17 cellular contexts compared by ENCODE assay signal in genomic region chr11:33761471-33761870, GRCh38. TPM values are rescaled to one million over a fixed set of nuclear protein-coding genes. Genes with fewer than 3 reads are reported as not detected.
DNase-seq lines count a peak whose midpoint lies in the region; ATAC-seq and TF ChIP-seq lines count a peak whose summit lies in the region.
"Had no signal": no experiment of that assay in that cellular context is flagged by ENCODE, and none has a peak within 500 bp of the region (broad histone marks: within the 10 kb centered on the region; RNA-seq: fewer than 3 reads in every experiment).

No MANE protein-coding gene starts in this region.

- H3K27me3 ChIP-seq in KMS-11 (ENCODE audit: insufficient read depth, low read depth) (no peaks in the 10 kb centered on the region), right lobe of liver (no peaks in the 10 kb centered on the region)
- H3K27me3 ChIP-seq: foreskin keratinocyte had no signal

- peak overlapping the region; percentile 61 for H3K4me2 ChIP-seq in KMS-11

- no peak overlapping the region; the same call in 1 of the 2 replicates for H3K9ac ChIP-seq in KMS-11

- no peak for TF ChIP-seq POLR2A in right lobe of liver (IDR thresholded peaks at IDR 0.05)

- H3K4me1 ChIP-seq in KMS-11 (ENCODE audit: low read depth, poor library complexity, severe bottlenecking) (peaks cover 22% of the 10 kb centered on the region), right lobe of liver (no peaks in the 10 kb centered on the region)

- H3K4me3 ChIP-seq in KMS-11 (IDR thresholded peaks at IDR 0.05; ENCODE audit: insufficient read depth, low read depth, low read length): no peak overlapping the region
- H3K4me3 ChIP-seq in right lobe of liver: no peak overlapping the region

- DNase-seq in immature natural killer cell (no peak), islet precursor cell (no peak), NCI-H2196 treated with DMSO at 0.1 percent for 48 hours (lab: John Stamatoyannopoulos, UW; ENCODE audit: unreplicated experiment) (no peak), right lobe of liver (no peak)
- DNase-seq: central memory CD4-positive, alpha-beta T cell; DND-41; endodermal cell; foreskin keratinocyte; NCI-H2171; WERI-Rb-1 had no signal

- H3K27ac ChIP-seq in KMS-11 (peak overlapping the region; percentile 35; the same call in 1 of the 2 replicates), right lobe of liver (no peak overlapping the region)
- H3K27ac ChIP-seq: foreskin keratinocyte, WERI-Rb-1 had no signal

- ATAC-seq in GM18861 (IDR thresholded peaks at IDR 0.05; ENCODE audit: unreplicated experiment): peak; percentile 89
- peak; percentile 96 for ATAC-seq in GM21529 (IDR thresholded peaks at IDR 0.05; ENCODE audit: unreplicated experiment)
- ATAC-seq in HG03045 (IDR thresholded peaks at IDR 0.05; ENCODE audit: unreplicated experiment): peak; percentile 70
- no peak for ATAC-seq in right lobe of liver
- ATAC-seq: foreskin keratinocyte had no signal

- no peaks in the 10 kb centered on the region for H4K20me1 ChIP-seq in KMS-11 (ENCODE audit: insufficient read depth)

- peaks cover 34 to 62% (median 49%) of the 10 kb centered on the region in 3 donors for H3K36me3 Mint-ChIP-seq in immature natural killer cell

- intact Hi-C loops in right lobe of liver (cut with DNase I): no loop called here

- H3K9me3 Mint-ChIP-seq in immature natural killer cell: no peaks in the 10 kb centered on the region
- H3K9me3 Mint-ChIP-seq: stimulated activated naive CD8-positive, alpha-beta T cell treated with anti-CD3 and anti-CD28 coated beads, Interleukin-15, Interleukin-2, amounts not matched to agents 100 ng/mL and 50 ng/mL, for 24 hours had no signal

- H3K36me3 ChIP-seq in KMS-11 (ENCODE audit: insufficient read depth): no peaks in the 10 kb centered on the region; the same call in 1 of the 2 replicates
- H3K36me3 ChIP-seq in right lobe of liver: peaks cover 0 to 44% (median 11%) of the 10 kb centered on the region in 4 donors

- H3K4me1 Mint-ChIP-seq in immature natural killer cell: peaks cover 2 to 22% of the 10 kb centered on the region in 2 donors
- H3K4me1 Mint-ChIP-seq: endodermal cell had no signal

- no peaks in the 10 kb centered on the region for H3K79me2 ChIP-seq in KMS-11 (ENCODE audit: insufficient read depth, low read depth)

- H3K9me3 ChIP-seq in right lobe of liver: no peaks in the 10 kb centered on the region

- H3K27me3 Mint-ChIP-seq in immature natural killer cell (ENCODE audit: low read depth in 3 of 3): peaks cover 0 to 2% (median 0%) of the 10 kb centered on the region in 3 donors
- H3K27me3 Mint-ChIP-seq: activated naive CD8-positive, alpha-beta T cell; memory B cell; stimulated activated naive CD8-positive, alpha-beta T cell treated with anti-CD3 and anti-CD28 coated beads, Interleukin-15, Interleukin-2, amounts not matched to agents 100 ng/mL and 50 ng/mL, for 24 hours had no signal

- WGBS in right lobe of liver (ENCODE audit: insufficient coverage, low coverage, low lambda C conversion rate, missing lambda C conversion rate): 89% methylated on average over 2 of the region's 2 CpGs

- no peak for TF ChIP-seq CTCF in KMS-11 (conservative IDR thresholded peaks at IDR 0.05; ENCODE audit: low read depth, low read length)
- no peak for TF ChIP-seq CTCF in right lobe of liver (IDR thresholded peaks at IDR 0.05)

- no peak overlapping the region for H3K27ac Mint-ChIP-seq in immature natural killer cell
- H3K27ac Mint-ChIP-seq: activated naive CD8-positive, alpha-beta T cell; endodermal cell; memory B cell; stimulated activated naive CD8-positive, alpha-beta T cell treated with anti-CD3 and anti-CD28 coated beads, Interleukin-15, Interleukin-2, amounts not matched to agents 100 ng/mL and 50 ng/mL, for 24 hours had no signal

- no peak overlapping the region for H2AFZ ChIP-seq in KMS-11 (ENCODE audit: low read depth)

- H3K4me3 Mint-ChIP-seq in immature natural killer cell: no peak overlapping the region
- H3K4me3 Mint-ChIP-seq: activated naive CD8-positive, alpha-beta T cell; endodermal cell; memory B cell; stimulated activated naive CD8-positive, alpha-beta T cell treated with anti-CD3 and anti-CD28 coated beads, Interleukin-15, Interleukin-2, amounts not matched to agents 100 ng/mL and 50 ng/mL, for 24 hours had no signal

RNA-seq across cellular contexts. Expression of gene FBXO3, which starts 12.8 kb away (rescaled TPM):
- polyA plus RNA-seq in immature natural killer cell: 10 to 100 TPM; 33.5 to 46.9 (median 36.9) TPM
- 10 to 100 TPM; 18.3 to 28.7 (median 20.8) TPM for total RNA-seq in right lobe of liver

RNA-seq across cellular contexts. Expression of gene CD59, which starts 25.2 kb away (rescaled TPM):
- polyA plus RNA-seq in immature natural killer cell: 10 to 100 TPM; 46.9 to 70.7 (median 54.9) TPM
- 100 to 1,000 TPM; 145 to 314 (median 197) TPM for total RNA-seq in right lobe of liver

Comparison
In these comparisons a context has a peak if more than half of its experiments do, and no peak if none do; other contexts are left out.
1. ATAC-seq: peak in GM18861 (single experiment), GM21529 (single experiment) and HG03045 (single experiment); none in right lobe of liver (0 of 4).